ENCODE assay signal across 8 cellular contexts in the genomic region with DNA sequence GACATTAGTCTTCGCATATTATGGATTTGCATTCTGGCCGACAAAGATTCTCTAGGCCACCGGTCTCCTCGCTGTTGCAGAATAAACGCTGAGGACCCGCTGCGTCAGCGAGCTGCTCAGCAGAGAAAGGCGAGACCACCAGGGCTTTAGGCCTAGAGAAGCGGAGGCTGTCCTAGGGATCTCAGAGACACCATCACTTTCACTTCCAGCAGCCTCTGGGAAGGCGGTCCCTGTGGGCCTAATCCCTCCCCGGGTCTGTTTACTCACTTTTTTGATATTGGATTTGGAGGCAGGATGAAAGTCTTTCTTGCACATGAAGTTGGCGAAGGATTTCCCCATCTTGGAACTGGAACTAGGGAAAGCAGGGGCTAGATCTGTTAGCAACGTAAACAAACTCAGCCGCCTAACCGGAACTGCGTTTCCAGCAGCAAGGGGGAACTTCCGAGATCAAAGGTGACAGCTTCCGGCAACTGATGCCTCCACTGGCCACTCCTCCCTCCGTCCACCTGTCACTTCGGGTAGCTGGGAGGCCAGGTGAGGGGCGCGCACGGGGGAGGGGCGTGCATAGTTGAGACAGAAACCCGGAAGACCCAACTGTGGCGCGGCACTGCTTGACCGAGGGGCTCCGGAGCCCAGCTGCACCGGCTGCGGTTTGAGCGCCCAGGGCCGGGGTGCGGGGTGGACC. TPM values are rescaled to one million over a fixed set of nuclear protein-coding genes. Genes with fewer than 3 reads are reported as not detected.
DNase-seq lines count a peak whose midpoint lies in the region; ATAC-seq and TF ChIP-seq lines count a peak whose summit lies in the region.

SCRN3 (plus strand) TSS at position 447 of the 685 bp plus-strand sequence. CDS start 2,554 bp downstream, outside the sequence.

- WGBS in esophagus, 2 donors = 1 to 2% methylated on average over 35 of the region's 35 CpGs

- H3K9me3 Mint-ChIP-seq in activated T-cell treated with anti-CD3 and anti-CD28 coated beads, Interleukin-2, amount 50 U/mL, for 24 hours = no peaks in the 10 kb centered on the region

- H3K4me1 Mint-ChIP-seq in activated T-cell treated with anti-CD3 and anti-CD28 coated beads, Interleukin-2, amount 50 U/mL, for 24 hours (ENCODE audit: low read depth) = peaks cover 53% of the 10 kb centered on the region

- peaks cover 28% of the 10 kb centered on the region for H3K79me2 ChIP-seq in PC-3 (ENCODE audit: low read length)

- ATAC-seq in GM21526 (IDR thresholded peaks at IDR 0.05; ENCODE audit: low FRiP score, unreplicated experiment) = peak; percentile 92
- peak; percentile 92 for ATAC-seq in PC-3

- peak within 1 kb of the TSS; percentile 96 for H3K4me2 ChIP-seq in PC-3 (ENCODE audit: low read length)

- no peaks in the 10 kb centered on the region for H4K20me1 ChIP-seq in PC-3 (ENCODE audit: low read length)

- H3K9ac ChIP-seq in PC-3 (ENCODE audit: low read length) (peak within 1 kb of the TSS; percentile 84), mucosa of stomach (ENCODE audit: low read length) (peak within 1 kb of the TSS; percentile 91)

- peak within 1 kb of the TSS; percentile 99 for H3K27ac Mint-ChIP-seq in activated T-cell treated with anti-CD3 and anti-CD28 coated beads, Interleukin-2, amount 50 U/mL, for 24 hours

- H2AFZ ChIP-seq in PC-3 (ENCODE audit: low read length) = peak within 1 kb of the TSS; percentile 90

- H3K9me3 ChIP-seq in PC-3 (ENCODE audit: low read length) = no peaks in the 10 kb centered on the region
- no peaks in the 10 kb centered on the region for H3K9me3 ChIP-seq in esophagus (ENCODE audit: control insufficient read depth in 2 of 2, insufficient read depth in 1 of 2, low read depth in 1 of 2, low read length in 1 of 2)
- H3K9me3 ChIP-seq in mucosa of stomach (ENCODE audit: control insufficient read depth, low read length) = no peaks in the 10 kb centered on the region

- peak within 1 kb of the TSS; percentile 99 for H3K4me3 Mint-ChIP-seq in activated T-cell treated with anti-CD3 and anti-CD28 coated beads, Interleukin-2, amount 50 U/mL, for 24 hours

- H3K9me2 ChIP-seq in PC-3 (replicated peaks; ENCODE audit: low read length) = no peaks in the 10 kb centered on the region

- TF ChIP-seq CTCF in PC-3 (conservative IDR thresholded peaks at IDR 0.05; ENCODE audit: low read depth, low read length) = no peak

- H3K27ac ChIP-seq in PC-3 (ENCODE audit: low read length) (0 out of 2 replicates have a peak within 1 kb of the TSS, but pooled peaks have one; percentile 4), esophagus (ENCODE audit: low read depth in 2 of 2, low read length in 1 of 2) (peak within 1 kb of the TSS; percentile 74 to 79)

- H3K4me1 ChIP-seq in PC-3 (ENCODE audit: insufficient read depth, low read length) = peaks cover 10% of the 10 kb centered on the region
- H3K4me1 ChIP-seq in esophagus (ENCODE audit: control insufficient read depth in 2 of 2, insufficient read depth in 2 of 2, low read length in 1 of 2) = peaks cover 0 to 2% of the 10 kb centered on the region in 2 donors
- peaks cover 7% of the 10 kb centered on the region for H3K4me1 ChIP-seq in mucosa of stomach (ENCODE audit: control insufficient read depth, insufficient read depth, low read length)

- CTCF ChIA-PET in PC-3 (lab: Charles Lee) = interaction anchor here (0.9 kb wide), 1 partner anchor 67 kb away, joined by 3 read pairs; no protein-coding TSS in a partner anchor

- no peaks in the 10 kb centered on the region for H3K27me3 ChIP-seq in PC-3 (ENCODE audit: low read length)
- H3K27me3 ChIP-seq in esophagus (ENCODE audit: control insufficient read depth in 1 of 2, insufficient read depth in 2 of 2, low read length in 2 of 2) = no peaks in the 10 kb centered on the region
- H3K27me3 ChIP-seq in mucosa of stomach (ENCODE audit: control insufficient read depth, insufficient read depth, low read length) = no peaks in the 10 kb centered on the region

- H3K27me3 Mint-ChIP-seq in activated T-cell treated with anti-CD3 and anti-CD28 coated beads, Interleukin-2, amount 50 U/mL, for 24 hours = no peaks in the 10 kb centered on the region

- POLR2A ChIA-PET in PC-3 (lab: Charles Lee; ENCODE audit: unreplicated experiment) = interaction anchor here (0.6 kb wide), 1 partner anchor 1489 kb away, joined by 5 read pairs; no protein-coding TSS in a partner anchor

- H3F3A ChIP-seq in PC-3 (ENCODE audit: low read length, unreplicated experiment) = no peaks in the 10 kb centered on the region

- BruUV-seq in PC-3 (replicated peaks; lab: Mats Ljungman, UMichigan) = TSS peak; percentile 80

- DNase-seq in DMS114 treated with DMSO at 0.1 percent for 48 hours (lab: John Stamatoyannopoulos, UW; ENCODE audit: unreplicated experiment) = peak; percentile 46
- DNase-seq in HuH-7.5 (ENCODE audit: low spot score) = peak; percentile 81
- DNase-seq in PC-3 = peak; percentile 73
- DNase-seq in activated T-cell treated with anti-CD3 and anti-CD28 coated beads, Interleukin-2, amount 50 U/mL, for 24 hours = peak; percentile 80
- DNase-seq in stimulated activated CD8-positive, alpha-beta memory T cell treated with anti-CD3 and anti-CD28 coated beads, Interleukin-7, amount 100 ng/mL, for 1 hour (ENCODE audit: low read depth in 2 of 2) = peak; percentile 47 to 52

- intact Hi-C loops in PC-3 (cut with micrococcal nuclease) = no loop called here

- H3K4me3 ChIP-seq in PC-3 (ENCODE audit: low read length) = peak within 1 kb of the TSS; percentile 84
- H3K4me3 ChIP-seq in esophagus (ENCODE audit: low read depth in 1 of 2, low read length in 2 of 2) = peak within 1 kb of the TSS; percentile 87 to 95
- peak within 1 kb of the TSS; percentile 96 for H3K4me3 ChIP-seq in mucosa of stomach (ENCODE audit: low read length)

- H3K36me3 ChIP-seq in PC-3 (ENCODE audit: low read depth, low read length) (no peaks in the 10 kb centered on the region), esophagus (ENCODE audit: control insufficient read depth in 2 of 2, insufficient read depth in 2 of 2, low read length in 1 of 2) (no peaks in the 10 kb centered on the region), mucosa of stomach (ENCODE audit: control insufficient read depth, insufficient read depth, low read length) (no peaks in the 10 kb centered on the region)

- H3K36me3 Mint-ChIP-seq in activated T-cell treated with anti-CD3 and anti-CD28 coated beads, Interleukin-2, amount 50 U/mL, for 24 hours (ENCODE audit: low read depth) = peaks cover 46% of the 10 kb centered on the region

RNA-seq across cellular contexts. Expression of gene SCRN3, which starts in this region (rescaled TPM):
- 26.6 and 30.1 TPM in 2 replicates for total RNA-seq in PC-3 (2014; rRNA removed)
- 10 to 100 TPM; 14.0 to 22.3 TPM for polyA plus RNA-seq in esophagus

Comparison
In these comparisons a context has a peak if more than half of its experiments do, and no peak if none do; other contexts are left out.
1. Peak in every context shown above with its lines: DNase-seq, ATAC-seq, H3K4me3 ChIP-seq and H3K27ac ChIP-seq.